Comparison of ENCODE assay signal across 9 cellular contexts in the genomic region with DNA sequence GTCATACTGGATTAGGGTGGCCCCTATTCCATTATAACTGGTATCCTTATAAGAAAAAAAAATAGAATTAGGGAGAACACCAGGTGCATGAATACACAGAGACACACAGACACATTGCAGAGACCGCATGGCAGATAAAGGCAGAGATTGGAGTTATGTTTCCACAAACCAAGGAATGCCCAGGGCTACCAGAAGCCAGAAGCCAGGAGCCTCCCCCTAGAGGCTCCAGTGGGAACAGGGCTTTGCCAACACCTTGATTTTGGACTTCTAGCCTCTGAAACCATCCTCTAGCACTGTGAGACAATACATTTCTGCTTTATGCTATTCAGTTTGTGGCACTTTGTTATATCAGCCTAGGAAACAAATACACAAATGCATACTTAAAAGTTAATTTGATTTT. TPM values are rescaled to one million over a fixed set of nuclear protein-coding genes. Genes with fewer than 3 reads are reported as not detected.
DNase-seq lines count a peak whose midpoint lies in the region; ATAC-seq and TF ChIP-seq lines count a peak whose summit lies in the region.
"Had no signal": no experiment of that assay in that cellular context is flagged by ENCODE, and none has a peak within 500 bp of the region (broad histone marks: within the 10 kb centered on the region; RNA-seq: fewer than 3 reads in every experiment).

No MANE protein-coding gene starts in this region.

- H3K36me3 ChIP-seq in osteoblast (ENCODE audit: insufficient read depth, low read length), result no peaks in the 10 kb centered on the region

- H3K4me3 ChIP-seq in cardiac fibroblast (replicated peaks in 1 of 2; ENCODE audit: low read depth in 2 of 2, low read length in 2 of 2) (no peak overlapping the region), osteoblast (ENCODE audit: insufficient read depth, low read length) (no peak overlapping the region)

- no peaks in the 10 kb centered on the region for H3K27me3 ChIP-seq in osteoblast (ENCODE audit: insufficient read depth, low read length)

- H3K79me2 ChIP-seq in osteoblast (ENCODE audit: insufficient read depth, low read length), result peaks cover 88% of the 10 kb centered on the region

- H4K20me1 ChIP-seq in osteoblast (ENCODE audit: insufficient read depth, low read length), result peaks cover 28% of the 10 kb centered on the region

- ATAC-seq in stimulated activated naive CD8-positive, alpha-beta T cell treated with anti-CD3 and anti-CD28 coated beads, Interleukin-15, Interleukin-2, amounts not matched to agents 100 U/mL and 50 U/mL, for 24 hours, result no peak

- TF ChIP-seq CTCF in cardiac fibroblast (IDR thresholded peaks at IDR 0.05; ENCODE audit: low read depth, low read length) (peak; percentile 55), osteoblast (IDR thresholded peaks at IDR 0.05; ENCODE audit: extremely low read depth, low read depth, low read length) (peak; percentile 40)

- peaks cover 9% of the 10 kb centered on the region for H3K4me1 ChIP-seq in osteoblast (ENCODE audit: insufficient read depth, low read length)

- H3K27ac ChIP-seq in osteoblast (ENCODE audit: low read depth, low read length) (no peak overlapping the region), substantia nigra (ENCODE audit: low read depth, low read length, poor library complexity, severe bottlenecking) (no peak overlapping the region)

- H2AFZ ChIP-seq in osteoblast (ENCODE audit: low read length), result no peak overlapping the region

- DNase-seq in DMS 273 (lab: John Stamatoyannopoulos, UW; ENCODE audit: unreplicated experiment) (peak; percentile 60), DMS 273 treated with DMSO at 0.1 percent for 48 hours (lab: John Stamatoyannopoulos, UW) (no peak), M059J (ENCODE audit: low read depth) (peak; percentile 47), cardiac fibroblast (ENCODE audit: low read depth in 2 of 2) (peak in 1 of 2 donors; percentile 18), osteoblast (ENCODE audit: insufficient read length, low spot score, missing footprints) (peak; percentile 27), T-helper 9 cell (no peak), substantia nigra (lab: John Stamatoyannopoulos, UW) (no peak)
- DNase-seq in stimulated activated naive CD8-positive, alpha-beta T cell treated with anti-CD3 and anti-CD28 coated beads, Interleukin-15, Interleukin-2, amounts not matched to agents 100 U/mL and 50 U/mL, for 24 hours, result no peak
- DNase-seq: NCI-H446 treated with DMSO at 0.1 percent for 48 hours had no signal

- no peak overlapping the region for H3K4me2 ChIP-seq in osteoblast (ENCODE audit: insufficient read depth, low read length)

- no peaks in the 10 kb centered on the region for H3K9me3 ChIP-seq in osteoblast (ENCODE audit: low read depth, low read length)

RNA-seq across cellular contexts. Expression of a gene that starts 10.4 kb away (rescaled TPM):
- 78.4 and 98.4 TPM in 2 replicates for total RNA-seq in M059J (2014; rRNA removed; shearing (Covaris generic))
- 170 and 193 TPM in 2 replicates for total RNA-seq in osteoblast

Comparison
In these comparisons a context has a peak if more than half of its experiments do, and no peak if none do; other contexts are left out.
1. DNase-seq: peak in DMS 273 (single experiment), M059J (single experiment) and osteoblast (single experiment); none in DMS 273 treated with DMSO at 0.1 percent for 48 hours (single experiment), stimulated activated naive CD8-positive, alpha-beta T cell treated with anti-CD3 and anti-CD28 coated beads, Interleukin-15, Interleukin-2, amounts not matched to agents 100 U/mL and 50 U/mL, for 24 hours (single experiment), T-helper 9 cell (single experiment) and substantia nigra (0 of 49).